ENCODE assay signal across 1 cellular context in the genomic region with DNA sequence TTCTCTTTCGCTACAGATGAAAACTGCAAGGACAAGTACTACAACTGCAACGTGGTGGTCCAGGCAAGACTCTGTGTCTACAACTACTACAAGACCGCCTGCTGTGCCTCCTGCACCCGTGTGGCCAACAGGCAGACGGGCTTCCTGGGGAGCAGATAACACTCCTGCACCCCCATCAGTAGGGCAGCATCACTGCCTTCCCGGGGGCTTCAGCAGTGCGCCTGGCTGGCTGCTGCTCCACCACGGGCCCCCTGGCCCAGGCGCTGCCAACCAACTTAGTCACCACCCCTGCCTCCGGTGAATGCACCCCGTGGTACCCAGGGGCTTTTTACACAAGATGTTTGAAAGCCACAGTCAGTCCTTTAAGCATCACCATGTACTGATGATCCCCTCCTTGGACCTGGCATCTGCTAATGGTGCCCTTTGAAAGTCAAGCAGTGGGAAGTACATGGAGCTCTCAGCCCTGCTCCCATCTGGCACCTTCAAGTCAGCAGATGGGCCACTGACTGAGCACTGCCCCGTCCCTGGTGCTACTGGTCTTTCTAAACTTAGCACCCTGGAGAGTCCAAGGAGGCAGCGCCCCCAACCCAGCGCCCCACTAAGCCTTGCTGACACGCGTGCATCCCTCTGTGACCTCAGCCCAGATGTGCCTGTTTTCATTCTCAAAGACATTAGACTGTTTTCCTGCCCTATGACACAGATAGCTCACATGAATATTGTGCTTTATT.
TF ChIP-seq lines count a peak whose summit lies in the region.

No MANE protein-coding gene starts in this region.

TF ChIP-seq in GM23338, 12 proteins besides CTCF, POLR2A, EP300 and RAD21 (continued from another document):
- TF ChIP-seq, protein P1, sequence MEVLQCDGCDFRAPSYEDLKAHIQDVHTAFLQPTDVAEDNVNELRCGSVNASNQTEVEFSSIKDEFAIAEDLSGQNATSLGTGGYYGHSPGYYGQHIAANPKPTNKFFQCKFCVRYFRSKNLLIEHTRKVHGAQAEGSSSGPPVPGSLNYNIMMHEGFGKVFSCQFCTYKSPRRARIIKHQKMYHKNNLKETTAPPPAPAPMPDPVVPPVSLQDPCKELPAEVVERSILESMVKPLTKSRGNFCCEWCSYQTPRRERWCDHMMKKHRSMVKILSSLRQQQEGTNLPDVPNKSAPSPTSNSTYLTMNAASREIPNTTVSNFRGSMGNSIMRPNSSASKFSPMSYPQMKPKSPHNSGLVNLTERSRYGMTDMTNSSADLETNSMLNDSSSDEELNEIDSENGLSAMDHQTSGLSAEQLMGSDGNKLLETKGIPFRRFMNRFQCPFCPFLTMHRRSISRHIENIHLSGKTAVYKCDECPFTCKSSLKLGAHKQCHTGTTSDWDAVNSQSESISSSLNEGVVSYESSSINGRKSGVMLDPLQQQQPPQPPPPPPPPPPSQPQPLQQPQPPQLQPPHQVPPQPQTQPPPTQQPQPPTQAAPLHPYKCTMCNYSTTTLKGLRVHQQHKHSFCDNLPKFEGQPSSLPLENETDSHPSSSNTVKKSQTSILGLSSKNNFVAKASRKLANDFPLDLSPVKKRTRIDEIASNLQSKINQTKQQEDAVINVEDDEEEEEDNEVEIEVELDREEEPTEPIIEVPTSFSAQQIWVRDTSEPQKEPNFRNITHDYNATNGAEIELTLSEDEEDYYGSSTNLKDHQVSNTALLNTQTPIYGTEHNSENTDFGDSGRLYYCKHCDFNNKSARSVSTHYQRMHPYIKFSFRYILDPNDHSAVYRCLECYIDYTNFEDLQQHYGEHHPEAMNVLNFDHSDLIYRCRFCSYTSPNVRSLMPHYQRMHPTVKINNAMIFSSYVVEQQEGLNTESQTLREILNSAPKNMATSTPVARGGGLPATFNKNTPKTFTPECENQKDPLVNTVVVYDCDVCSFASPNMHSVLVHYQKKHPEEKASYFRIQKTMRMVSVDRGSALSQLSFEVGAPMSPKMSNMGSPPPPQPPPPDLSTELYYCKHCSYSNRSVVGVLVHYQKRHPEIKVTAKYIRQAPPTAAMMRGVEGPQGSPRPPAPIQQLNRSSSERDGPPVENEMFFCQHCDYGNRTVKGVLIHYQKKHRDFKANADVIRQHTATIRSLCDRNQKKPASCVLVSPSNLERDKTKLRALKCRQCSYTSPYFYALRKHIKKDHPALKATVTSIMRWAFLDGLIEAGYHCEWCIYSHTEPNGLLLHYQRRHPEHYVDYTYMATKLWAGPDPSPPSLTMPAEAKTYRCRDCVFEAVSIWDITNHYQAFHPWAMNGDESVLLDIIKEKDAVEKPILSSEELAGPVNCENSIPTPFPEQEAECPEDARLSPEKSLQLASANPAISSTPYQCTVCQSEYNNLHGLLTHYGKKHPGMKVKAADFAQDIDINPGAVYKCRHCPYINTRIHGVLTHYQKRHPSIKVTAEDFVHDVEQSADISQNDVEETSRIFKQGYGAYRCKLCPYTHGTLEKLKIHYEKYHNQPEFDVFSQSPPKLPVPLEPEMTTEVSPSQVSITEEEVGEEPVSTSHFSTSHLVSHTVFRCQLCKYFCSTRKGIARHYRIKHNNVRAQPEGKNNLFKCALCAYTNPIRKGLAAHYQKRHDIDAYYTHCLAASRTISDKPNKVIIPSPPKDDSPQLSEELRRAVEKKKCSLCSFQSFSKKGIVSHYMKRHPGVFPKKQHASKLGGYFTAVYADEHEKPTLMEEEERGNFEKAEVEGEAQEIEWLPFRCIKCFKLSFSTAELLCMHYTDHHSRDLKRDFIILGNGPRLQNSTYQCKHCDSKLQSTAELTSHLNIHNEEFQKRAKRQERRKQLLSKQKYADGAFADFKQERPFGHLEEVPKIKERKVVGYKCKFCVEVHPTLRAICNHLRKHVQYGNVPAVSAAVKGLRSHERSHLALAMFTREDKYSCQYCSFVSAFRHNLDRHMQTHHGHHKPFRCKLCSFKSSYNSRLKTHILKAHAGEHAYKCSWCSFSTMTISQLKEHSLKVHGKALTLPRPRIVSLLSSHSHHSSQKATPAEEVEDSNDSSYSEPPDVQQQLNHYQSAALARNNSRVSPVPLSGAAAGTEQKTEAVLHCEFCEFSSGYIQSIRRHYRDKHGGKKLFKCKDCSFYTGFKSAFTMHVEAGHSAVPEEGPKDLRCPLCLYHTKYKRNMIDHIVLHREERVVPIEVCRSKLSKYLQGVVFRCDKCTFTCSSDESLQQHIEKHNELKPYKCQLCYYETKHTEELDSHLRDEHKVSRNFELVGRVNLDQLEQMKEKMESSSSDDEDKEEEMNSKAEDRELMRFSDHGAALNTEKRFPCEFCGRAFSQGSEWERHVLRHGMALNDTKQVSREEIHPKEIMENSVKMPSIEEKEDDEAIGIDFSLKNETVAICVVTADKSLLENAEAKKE (CRISPR knock-in tag; IDR thresholded peaks at IDR 0.05), result no peak
- TF ChIP-seq, protein P2, sequence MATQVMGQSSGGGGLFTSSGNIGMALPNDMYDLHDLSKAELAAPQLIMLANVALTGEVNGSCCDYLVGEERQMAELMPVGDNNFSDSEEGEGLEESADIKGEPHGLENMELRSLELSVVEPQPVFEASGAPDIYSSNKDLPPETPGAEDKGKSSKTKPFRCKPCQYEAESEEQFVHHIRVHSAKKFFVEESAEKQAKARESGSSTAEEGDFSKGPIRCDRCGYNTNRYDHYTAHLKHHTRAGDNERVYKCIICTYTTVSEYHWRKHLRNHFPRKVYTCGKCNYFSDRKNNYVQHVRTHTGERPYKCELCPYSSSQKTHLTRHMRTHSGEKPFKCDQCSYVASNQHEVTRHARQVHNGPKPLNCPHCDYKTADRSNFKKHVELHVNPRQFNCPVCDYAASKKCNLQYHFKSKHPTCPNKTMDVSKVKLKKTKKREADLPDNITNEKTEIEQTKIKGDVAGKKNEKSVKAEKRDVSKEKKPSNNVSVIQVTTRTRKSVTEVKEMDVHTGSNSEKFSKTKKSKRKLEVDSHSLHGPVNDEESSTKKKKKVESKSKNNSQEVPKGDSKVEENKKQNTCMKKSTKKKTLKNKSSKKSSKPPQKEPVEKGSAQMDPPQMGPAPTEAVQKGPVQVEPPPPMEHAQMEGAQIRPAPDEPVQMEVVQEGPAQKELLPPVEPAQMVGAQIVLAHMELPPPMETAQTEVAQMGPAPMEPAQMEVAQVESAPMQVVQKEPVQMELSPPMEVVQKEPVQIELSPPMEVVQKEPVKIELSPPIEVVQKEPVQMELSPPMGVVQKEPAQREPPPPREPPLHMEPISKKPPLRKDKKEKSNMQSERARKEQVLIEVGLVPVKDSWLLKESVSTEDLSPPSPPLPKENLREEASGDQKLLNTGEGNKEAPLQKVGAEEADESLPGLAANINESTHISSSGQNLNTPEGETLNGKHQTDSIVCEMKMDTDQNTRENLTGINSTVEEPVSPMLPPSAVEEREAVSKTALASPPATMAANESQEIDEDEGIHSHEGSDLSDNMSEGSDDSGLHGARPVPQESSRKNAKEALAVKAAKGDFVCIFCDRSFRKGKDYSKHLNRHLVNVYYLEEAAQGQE (IDR thresholded peaks at IDR 0.05; ENCODE audit: unreplicated experiment), result no peak
- no peak for TF ChIP-seq NANOG (IDR thresholded peaks at IDR 0.05; ENCODE audit: borderline replicate concordance)
- TF ChIP-seq ZNF114 (CRISPR knock-in tag; IDR thresholded peaks at IDR 0.05), result no peak
- no peak for TF ChIP-seq POLR2AphosphoS5 (IDR thresholded peaks at IDR 0.05; ENCODE audit: low read depth)
- TF ChIP-seq CREB1 (CRISPR knock-in tag; IDR thresholded peaks at IDR 0.05; ENCODE audit: low read depth), result no peak
- TF ChIP-seq EZH2phosphoT487 (IDR thresholded peaks at IDR 0.05; ENCODE audit: unreplicated experiment), result no peak
- TF ChIP-seq, protein P3, sequence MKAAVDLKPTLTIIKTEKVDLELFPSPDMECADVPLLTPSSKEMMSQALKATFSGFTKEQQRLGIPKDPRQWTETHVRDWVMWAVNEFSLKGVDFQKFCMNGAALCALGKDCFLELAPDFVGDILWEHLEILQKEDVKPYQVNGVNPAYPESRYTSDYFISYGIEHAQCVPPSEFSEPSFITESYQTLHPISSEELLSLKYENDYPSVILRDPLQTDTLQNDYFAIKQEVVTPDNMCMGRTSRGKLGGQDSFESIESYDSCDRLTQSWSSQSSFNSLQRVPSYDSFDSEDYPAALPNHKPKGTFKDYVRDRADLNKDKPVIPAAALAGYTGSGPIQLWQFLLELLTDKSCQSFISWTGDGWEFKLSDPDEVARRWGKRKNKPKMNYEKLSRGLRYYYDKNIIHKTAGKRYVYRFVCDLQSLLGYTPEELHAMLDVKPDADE (IDR thresholded peaks at IDR 0.05), result no peak
- TF ChIP-seq STAT1 (IDR thresholded peaks at IDR 0.05; ENCODE audit: unreplicated experiment), result no peak
- TF ChIP-seq EZH2 (IDR thresholded peaks at IDR 0.05; ENCODE audit: low read depth, unreplicated experiment), result no peak
- TF ChIP-seq ZNF331 (CRISPR knock-in tag; IDR thresholded peaks at IDR 0.05; ENCODE audit: low read depth), result no peak
TF ChIP-seq in GM23338: peak in this region for 0.
